Comparison of ENCODE assay signal across 20 cellular contexts in the genomic region with DNA sequence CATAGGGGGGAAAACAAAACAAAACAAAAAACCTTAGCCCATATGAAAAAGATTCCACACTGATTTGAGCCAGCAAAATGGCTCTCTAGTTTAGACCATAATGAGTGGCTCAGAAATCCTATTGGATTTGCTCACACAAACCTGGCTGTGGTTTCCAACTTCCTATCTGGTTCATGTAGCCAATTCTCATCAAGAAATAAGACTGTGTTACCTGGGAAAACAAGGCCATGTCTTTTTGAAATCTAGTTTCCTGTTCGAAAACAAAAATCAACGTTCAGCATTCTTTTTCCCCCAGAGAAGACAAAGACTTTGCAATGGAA.
"Had no signal": no experiment of that assay in that cellular context is flagged by ENCODE, and none has a peak within 500 bp of the region (broad histone marks: within the 10 kb centered on the region; RNA-seq: fewer than 3 reads in every experiment).

No MANE protein-coding gene starts in this region.

- H3K4me1 ChIP-seq: gastrocnemius medialis, heart left ventricle, lower lobe of right lung, right atrium auricular region, suprapubic skin had no signal

- H3K9me3 Mint-ChIP-seq: activated CD4-positive, alpha-beta T cell treated with anti-CD3 and anti-CD28 coated beads, Interleukin-2, amount 10 ng/mL, durations not matched to agents 7 days and 5 days; mesothelial cell of epicardium; nephron progenitor cell; stimulated activated naive CD8-positive, alpha-beta T cell treated with anti-CD3 and anti-CD28 coated beads, Interleukin-15, Interleukin-2, amounts not matched to agents 100 ng/mL and 50 ng/mL, for 24 hours; type B pancreatic cell had no signal

- H3K27me3 ChIP-seq: gastrocnemius medialis, heart left ventricle, right atrium auricular region, suprapubic skin had no signal

- ATAC-seq: gastrocnemius medialis, heart left ventricle, left colon, lower lobe of right lung had no signal

- H3K27ac ChIP-seq: gastrocnemius medialis, heart left ventricle, lower lobe of right lung, right atrium auricular region, suprapubic skin had no signal

- H3K27me3 Mint-ChIP-seq: activated CD4-positive, alpha-beta T cell treated with anti-CD3 and anti-CD28 coated beads, Interleukin-2, amount 10 ng/mL, durations not matched to agents 7 days and 5 days; stimulated activated naive CD8-positive, alpha-beta T cell treated with anti-CD3 and anti-CD28 coated beads, Interleukin-15, Interleukin-2, amounts not matched to agents 100 ng/mL and 50 ng/mL, for 24 hours had no signal

- H3K36me3 ChIP-seq: heart left ventricle, lower lobe of right lung, right atrium auricular region, suprapubic skin had no signal

- H3K4me3 ChIP-seq: gastrocnemius medialis, heart left ventricle, lower lobe of right lung, right atrium auricular region, suprapubic skin had no signal

- H3K4me1 Mint-ChIP-seq: activated CD4-positive, alpha-beta T cell treated with anti-CD3 and anti-CD28 coated beads, Interleukin-2, amount 10 ng/mL, durations not matched to agents 7 days and 5 days; mesothelial cell of epicardium; nephron progenitor cell had no signal

- H3K9me3 ChIP-seq: gastrocnemius medialis, heart left ventricle, lower lobe of right lung, right atrium auricular region, suprapubic skin had no signal

- H3K27ac Mint-ChIP-seq: activated CD4-positive, alpha-beta T cell treated with anti-CD3 and anti-CD28 coated beads, Interleukin-2, amount 10 ng/mL, durations not matched to agents 7 days and 5 days; activated naive CD8-positive, alpha-beta T cell; mesothelial cell of epicardium; nephron progenitor cell; progenitor cell of endocrine pancreas; stimulated activated naive CD8-positive, alpha-beta T cell treated with anti-CD3 and anti-CD28 coated beads, Interleukin-15, Interleukin-2, amounts not matched to agents 100 ng/mL and 50 ng/mL, for 24 hours; type B pancreatic cell had no signal

- DNase-seq: activated CD4-positive, alpha-beta T cell treated with anti-CD3 and anti-CD28 coated beads, Interleukin-2, amount 10 ng/mL, durations not matched to agents 7 days and 5 days; activated CD8-positive, alpha-beta memory T cell treated with anti-CD3 and anti-CD28 coated beads, Interleukin-2, amount 50 U/mL, for 48 hours; activated gamma-delta T cell treated with Interleukin-2 at 50 U/mL for 16 hours; amniotic stem cell; erythroblast; gastrocnemius medialis; heart left ventricle; left colon; lower lobe of right lung; nephron progenitor cell; occipital lobe; small intestine had no signal

- H3K4me3 Mint-ChIP-seq: activated CD4-positive, alpha-beta T cell treated with anti-CD3 and anti-CD28 coated beads, Interleukin-2, amount 10 ng/mL, durations not matched to agents 7 days and 5 days; activated naive CD8-positive, alpha-beta T cell; mesothelial cell of epicardium; nephron progenitor cell; stimulated activated naive CD8-positive, alpha-beta T cell treated with anti-CD3 and anti-CD28 coated beads, Interleukin-15, Interleukin-2, amounts not matched to agents 100 ng/mL and 50 ng/mL, for 24 hours; type B pancreatic cell had no signal

- FAIRE-seq: colon, small intestine had no signal

- H3K36me3 Mint-ChIP-seq: activated naive CD8-positive, alpha-beta T cell; mesothelial cell of epicardium; type B pancreatic cell had no signal
